Comparison of ENCODE assay signal across 16 cellular contexts in genomic region chr19:16124953-16125352, GRCh38. TPM values are rescaled to one million over a fixed set of nuclear protein-coding genes. Genes with fewer than 3 reads are reported as not detected.
DNase-seq lines count a peak whose midpoint lies in the region; ATAC-seq lines count a peak whose summit lies in the region.
"Had no signal": no experiment of that assay in that cellular context is flagged by ENCODE, and none has a peak within 500 bp of the region (broad histone marks: within the 10 kb centered on the region; RNA-seq: fewer than 3 reads in every experiment).

No MANE protein-coding gene starts in this region.

- peak overlapping the region; percentile 34 for H3K27ac Mint-ChIP-seq in activated CD4-positive, alpha-beta memory T cell treated with anti-CD3 and anti-CD28 coated beads for 36 hours
- no peak overlapping the region for H3K27ac Mint-ChIP-seq in activated CD4-positive, alpha-beta memory T cell treated with anti-CD3 and anti-CD28 coated beads, Interleukin-2, amount 10 ng/mL, durations not matched to agents 7 days and 5 days
- H3K27ac Mint-ChIP-seq in T-helper 17 cell: peak overlapping the region; percentile 47
- peak overlapping the region; percentile 76 for H3K27ac Mint-ChIP-seq in stimulated activated naive B cell treated with anti-CD40 and anti-IgM and Interleukin-4, amounts not matched to agents 10 μg/mL and 1 μg/mL and 100 μg/mL, for 72 hours

- no peak for ATAC-seq in T-helper 17 cell
- ATAC-seq in stimulated activated naive B cell treated with anti-CD40 and anti-IgM and Interleukin-4, amounts not matched to agents 10 μg/mL and 1 μg/mL and 100 μg/mL, for 72 hours (replicated peaks): no peak
- ATAC-seq: GM23338, Right ventricle myocardium inferior had no signal

- no peak overlapping the region for H3K4me3 Mint-ChIP-seq in activated CD4-positive, alpha-beta memory T cell treated with anti-CD3 and anti-CD28 coated beads for 36 hours
- no peak overlapping the region for H3K4me3 Mint-ChIP-seq in activated CD4-positive, alpha-beta memory T cell treated with anti-CD3 and anti-CD28 coated beads, Interleukin-2, amount 10 ng/mL, durations not matched to agents 7 days and 5 days
- no peak overlapping the region for H3K4me3 Mint-ChIP-seq in T-helper 17 cell
- no peak overlapping the region for H3K4me3 Mint-ChIP-seq in stimulated activated naive B cell treated with anti-CD40 and anti-IgM and Interleukin-4, amounts not matched to agents 10 μg/mL and 1 μg/mL and 100 μg/mL, for 72 hours
- H3K4me3 Mint-ChIP-seq: GM23338 had no signal

- POLR2A ChIA-PET in activated CD4-positive, alpha-beta memory T cell treated with anti-CD3 and anti-CD28 coated beads for 36 hours (lab: Charles Lee): no interaction called here
- POLR2A ChIA-PET in activated CD4-positive, alpha-beta memory T cell treated with anti-CD3 and anti-CD28 coated beads, Interleukin-2, amount 10 ng/mL, durations not matched to agents 7 days and 5 days (lab: Charles Lee): interaction anchor here (2.2 kb wide), 1 partner anchor 19 kb away, joined by 7 read pairs; the partner anchor contains the start of gene HSH2D

- no peaks in the 10 kb centered on the region for H3K9me3 ChIP-seq in T-helper 17 cell (ENCODE audit: control insufficient read depth, low read length, poor library complexity, severe bottlenecking)
- H3K9me3 ChIP-seq in mucosa of rectum (ENCODE audit: control insufficient read depth in 2 of 2, low read length in 2 of 2): no peaks in the 10 kb centered on the region

- no peaks in the 10 kb centered on the region for H3K27me3 ChIP-seq in mucosa of rectum (ENCODE audit: control insufficient read depth in 2 of 2, insufficient read depth in 2 of 2, low read length in 2 of 2)

- H3K4me1 ChIP-seq in mucosa of rectum (ENCODE audit: control insufficient read depth in 2 of 2, insufficient read depth in 2 of 2, low read length in 2 of 2): peaks cover 15% of the 10 kb centered on the region in 2 donors

- H3K36me3 Mint-ChIP-seq in activated CD4-positive, alpha-beta memory T cell treated with anti-CD3 and anti-CD28 coated beads for 36 hours: peaks cover 68% of the 10 kb centered on the region
- peaks cover 74% of the 10 kb centered on the region for H3K36me3 Mint-ChIP-seq in activated CD4-positive, alpha-beta memory T cell treated with anti-CD3 and anti-CD28 coated beads, Interleukin-2, amount 10 ng/mL, durations not matched to agents 7 days and 5 days (ENCODE audit: low read depth)
- H3K36me3 Mint-ChIP-seq in T-helper 17 cell (ENCODE audit: low read depth): peaks cover 8% of the 10 kb centered on the region
- peaks cover 62 to 81% of the 10 kb centered on the region in 2 donors for H3K36me3 Mint-ChIP-seq in stimulated activated naive B cell treated with anti-CD40 and anti-IgM and Interleukin-4, amounts not matched to agents 10 μg/mL and 1 μg/mL and 100 μg/mL, for 72 hours

- H3K27ac ChIP-seq in mucosa of rectum (ENCODE audit: low read depth in 2 of 2, low read length in 2 of 2): peak overlapping the region; percentile 70 to 80

- DNase-seq in activated CD4-positive, alpha-beta memory T cell treated with anti-CD3 and anti-CD28 coated beads for 36 hours: no peak
- no peak for DNase-seq in activated CD4-positive, alpha-beta memory T cell treated with anti-CD3 and anti-CD28 coated beads, Interleukin-2, amount 10 ng/mL, durations not matched to agents 7 days and 5 days
- DNase-seq in T-helper 17 cell (no peak), NCI-H1436 (lab: John Stamatoyannopoulos, UW) (no peak), MV-4-11 (lab: John Stamatoyannopoulos, UW) (no peak), HUDEP-2 (lab: John Stamatoyannopoulos, UW; ENCODE audit: unreplicated experiment in 76 of 76) (no peak)
- no peak for DNase-seq in stimulated activated naive B cell treated with anti-CD40 and anti-IgM and Interleukin-4, amounts not matched to agents 10 μg/mL and 1 μg/mL and 100 μg/mL, for 72 hours
- DNase-seq: GDM1, KG1, NCI-H146, NCI-H2227 treated with DMSO at 0.1 percent for 48 hours, NCI-H524 had no signal

- no peaks in the 10 kb centered on the region for H3K27me3 Mint-ChIP-seq in activated CD4-positive, alpha-beta memory T cell treated with anti-CD3 and anti-CD28 coated beads for 36 hours
- no peaks in the 10 kb centered on the region for H3K27me3 Mint-ChIP-seq in activated CD4-positive, alpha-beta memory T cell treated with anti-CD3 and anti-CD28 coated beads, Interleukin-2, amount 10 ng/mL, durations not matched to agents 7 days and 5 days
- H3K27me3 Mint-ChIP-seq in T-helper 17 cell: no peaks in the 10 kb centered on the region
- H3K27me3 Mint-ChIP-seq in stimulated activated naive B cell treated with anti-CD40 and anti-IgM and Interleukin-4, amounts not matched to agents 10 μg/mL and 1 μg/mL and 100 μg/mL, for 72 hours: no peaks in the 10 kb centered on the region

- no peak overlapping the region for H3K9ac ChIP-seq in mucosa of rectum (ENCODE audit: low read depth in 1 of 2, low read length in 2 of 2)

- H3K4me1 Mint-ChIP-seq in activated CD4-positive, alpha-beta memory T cell treated with anti-CD3 and anti-CD28 coated beads for 36 hours (ENCODE audit: low read depth): peaks cover 19% of the 10 kb centered on the region
- peaks cover 17% of the 10 kb centered on the region for H3K4me1 Mint-ChIP-seq in activated CD4-positive, alpha-beta memory T cell treated with anti-CD3 and anti-CD28 coated beads, Interleukin-2, amount 10 ng/mL, durations not matched to agents 7 days and 5 days
- H3K4me1 Mint-ChIP-seq in T-helper 17 cell: peaks cover 10% of the 10 kb centered on the region
- H3K4me1 Mint-ChIP-seq in stimulated activated naive B cell treated with anti-CD40 and anti-IgM and Interleukin-4, amounts not matched to agents 10 μg/mL and 1 μg/mL and 100 μg/mL, for 72 hours: peaks cover 26 to 54% of the 10 kb centered on the region in 2 donors
- H3K4me1 Mint-ChIP-seq: GM23338 had no signal

- intact Hi-C loops in activated CD4-positive, alpha-beta memory T cell treated with anti-CD3 and anti-CD28 coated beads for 36 hours (cut with micrococcal nuclease): no loop called here

- H3K4me3 ChIP-seq in mucosa of rectum (ENCODE audit: low read length in 2 of 2): no peak overlapping the region
- H3K4me3 ChIP-seq: GM23338 had no signal

- H3K36me3 ChIP-seq in mucosa of rectum (ENCODE audit: control insufficient read depth in 2 of 2, insufficient read depth in 2 of 2, low read length in 2 of 2): peaks cover 73 to 84% of the 10 kb centered on the region in 2 donors

- H3K9me3 Mint-ChIP-seq in activated CD4-positive, alpha-beta memory T cell treated with anti-CD3 and anti-CD28 coated beads for 36 hours: no peaks in the 10 kb centered on the region
- no peaks in the 10 kb centered on the region for H3K9me3 Mint-ChIP-seq in activated CD4-positive, alpha-beta memory T cell treated with anti-CD3 and anti-CD28 coated beads, Interleukin-2, amount 10 ng/mL, durations not matched to agents 7 days and 5 days
- no peaks in the 10 kb centered on the region for H3K9me3 Mint-ChIP-seq in stimulated activated naive B cell treated with anti-CD40 and anti-IgM and Interleukin-4, amounts not matched to agents 10 μg/mL and 1 μg/mL and 100 μg/mL, for 72 hours
- H3K9me3 Mint-ChIP-seq: GM23338 had no signal

- CTCF ChIA-PET in activated CD4-positive, alpha-beta memory T cell treated with anti-CD3 and anti-CD28 coated beads for 36 hours (lab: Charles Lee): no interaction called here
- CTCF ChIA-PET in activated CD4-positive, alpha-beta memory T cell treated with anti-CD3 and anti-CD28 coated beads, Interleukin-2, amount 10 ng/mL, durations not matched to agents 7 days and 5 days (lab: Charles Lee): no interaction called here

RNA-seq across cellular contexts. Expression of gene RAB8A, which starts 13.3 kb away (rescaled TPM):
- 100 to 1,000 TPM; 146 to 154 TPM for total RNA-seq in activated CD4-positive, alpha-beta memory T cell treated with anti-CD3 and anti-CD28 coated beads for 36 hours
- total RNA-seq in activated CD4-positive, alpha-beta memory T cell treated with anti-CD3 and anti-CD28 coated beads, Interleukin-2, amount 10 ng/mL, durations not matched to agents 7 days and 5 days: 100 to 1,000 TPM; 141 to 147 TPM
- total RNA-seq in T-helper 17 cell: 100 to 1,000 TPM in 1 of 2 donors, 10 to 100 TPM in 1; 97.5 to 105 TPM

RNA-seq across cellular contexts. Expression of gene HSH2D, which starts 18.5 kb away (rescaled TPM):
- 10 to 100 TPM; 23.6 to 26.1 TPM for total RNA-seq in activated CD4-positive, alpha-beta memory T cell treated with anti-CD3 and anti-CD28 coated beads for 36 hours
- 100 to 1,000 TPM; 101 to 110 TPM for total RNA-seq in activated CD4-positive, alpha-beta memory T cell treated with anti-CD3 and anti-CD28 coated beads, Interleukin-2, amount 10 ng/mL, durations not matched to agents 7 days and 5 days
- total RNA-seq in T-helper 17 cell: 10 to 100 TPM; 27.7 to 31.8 TPM
- total RNA-seq: A172 had no signal

RNA-seq across cellular contexts. Expression of gene CIB3, which starts 48.4 kb away (rescaled TPM):
- not detected for total RNA-seq in activated CD4-positive, alpha-beta memory T cell treated with anti-CD3 and anti-CD28 coated beads for 36 hours
- total RNA-seq in activated CD4-positive, alpha-beta memory T cell treated with anti-CD3 and anti-CD28 coated beads, Interleukin-2, amount 10 ng/mL, durations not matched to agents 7 days and 5 days: not detected
- total RNA-seq in T-helper 17 cell: not detected
- total RNA-seq: A172, GM23338, Right ventricle myocardium inferior had no signal

RNA-seq across cellular contexts. Expression of gene TPM4, which starts 48.7 kb away (rescaled TPM):
- 100 to 1,000 TPM; 497 to 515 TPM for total RNA-seq in activated CD4-positive, alpha-beta memory T cell treated with anti-CD3 and anti-CD28 coated beads for 36 hours
- 100 to 1,000 TPM; 592 to 611 TPM for total RNA-seq in activated CD4-positive, alpha-beta memory T cell treated with anti-CD3 and anti-CD28 coated beads, Interleukin-2, amount 10 ng/mL, durations not matched to agents 7 days and 5 days
- 100 to 1,000 TPM; 261 to 279 TPM for total RNA-seq in T-helper 17 cell
